Comparison of ENCODE assay signal across 9 cellular contexts in genomic region chrX:36898301-36898700, GRCh38.
DNase-seq lines count a peak whose midpoint lies in the region; ATAC-seq, FAIRE-seq and TF ChIP-seq lines count a peak whose summit lies in the region.
"Had no signal": no experiment of that assay in that cellular context is flagged by ENCODE, and none has a peak within 500 bp of the region (broad histone marks: within the 10 kb centered on the region; RNA-seq: fewer than 3 reads in every experiment).

No MANE protein-coding gene starts in this region.

- H3K4me1 ChIP-seq in OCI-LY3 (ENCODE audit: low read length) (no peaks in the 10 kb centered on the region), keratinocyte (ENCODE audit: control insufficient read depth, extremely low read depth, insufficient read depth, low read length) (no peaks in the 10 kb centered on the region)

- DNase-seq in DMS53 treated with DMSO at 0.1 percent for 48 hours (lab: John Stamatoyannopoulos, UW; ENCODE audit: unreplicated experiment) (peak; percentile 15), keratinocyte (ENCODE audit: low read depth, low spot score) (no peak), lower leg skin (ENCODE audit: low spot score in 2 of 2) (no peak), activated T-cell treated with anti-CD3 and anti-CD28 coated beads for 4 hours (no peak), NCI-H2196 (lab: John Stamatoyannopoulos, UW; ENCODE audit: unreplicated experiment) (no peak)
- DNase-seq in activated T-cell treated with anti-CD3 and anti-CD28 coated beads, Interleukin-2, amount 50 U/mL, for 72 hours, result no peak

- dilution Hi-C loops in keratinocyte (cut with MboI; ENCODE audit: extremely low pct_ligation_motif_present, low sequenced_read_pairs), result no loop called here

- TF ChIP-seq POLR2A in lower leg skin (IDR thresholded peaks at IDR 0.05), result no peak

- 59 to 64% methylated on average over 3 of the region's 3 CpGs for WGBS in lower leg skin, 2 donors

- H3K4me2 ChIP-seq in OCI-LY3 (ENCODE audit: low read length), result peak overlapping the region; percentile 72
- H3K4me2 ChIP-seq in keratinocyte (ENCODE audit: control insufficient read depth, extremely low read depth, insufficient read depth, low read depth, low read length), result no peak overlapping the region

- H3K36me3 ChIP-seq in OCI-LY3 (replicated peaks; ENCODE audit: low read depth, low read length) (no peaks in the 10 kb centered on the region), keratinocyte (ENCODE audit: control insufficient read depth in 2 of 2, extremely low read depth in 1 of 2, insufficient read depth in 2 of 2, low read length in 2 of 2) (no peaks in the 10 kb centered on the region)
- H3K36me3 ChIP-seq: neutrophil had no signal

- H4K20me1 ChIP-seq in OCI-LY3 (ENCODE audit: insufficient read depth, low read length) (no peaks in the 10 kb centered on the region), keratinocyte (ENCODE audit: control insufficient read depth, extremely low read depth, insufficient read depth, low read length) (no peaks in the 10 kb centered on the region)

- no peaks in the 10 kb centered on the region for H3K9me1 ChIP-seq in keratinocyte (ENCODE audit: control insufficient read depth, extremely low read depth, insufficient read depth, low read length)

- H3K9ac ChIP-seq in OCI-LY3 (ENCODE audit: low read length) (no peak overlapping the region), keratinocyte (ENCODE audit: control insufficient read depth, extremely low read depth, insufficient read depth, low read length) (no peak overlapping the region)

- H2AFZ ChIP-seq in OCI-LY3 (ENCODE audit: low read depth, low read length) (0 out of 2 replicates have a peak overlapping the region, but pooled peaks have one; percentile 74), keratinocyte (ENCODE audit: control insufficient read depth, low read length) (no peak overlapping the region)

- no peaks in the 10 kb centered on the region for H3K4me1 Mint-ChIP-seq in activated T-cell treated with anti-CD3 and anti-CD28 coated beads, Interleukin-2, amount 50 U/mL, for 72 hours (ENCODE audit: low read depth)

- H3K27me3 ChIP-seq in OCI-LY3 (ENCODE audit: low read depth, low read length) (no peaks in the 10 kb centered on the region), keratinocyte (ENCODE audit: control insufficient read depth, extremely low read depth, insufficient read depth, low read length) (no peaks in the 10 kb centered on the region)
- H3K27me3 ChIP-seq: neutrophil had no signal

- TF ChIP-seq CTCF in OCI-LY3 (IDR thresholded peaks at IDR 0.05; ENCODE audit: low read depth, low read length) (peak; percentile 63), keratinocyte (optimal IDR thresholded peaks at IDR 0.05 in 1 of 3, IDR thresholded peaks at IDR 0.05 in 1 of 3, conservative IDR thresholded peaks at IDR 0.05 in 1 of 3; ENCODE audit: extremely low read depth in 1 of 3, insufficient read depth in 2 of 3, low read length in 3 of 3) (peak; percentile 34 to 44 (median 43)), lower leg skin (IDR thresholded peaks at IDR 0.05) (no peak)

- H3K79me2 ChIP-seq in OCI-LY3 (ENCODE audit: low read length) (no peaks in the 10 kb centered on the region), keratinocyte (ENCODE audit: control insufficient read depth, insufficient read depth, low read length) (no peaks in the 10 kb centered on the region)

- H3K9me3 ChIP-seq in OCI-LY3 (ENCODE audit: insufficient read depth, low read length), result no peaks in the 10 kb centered on the region
- no peaks in the 10 kb centered on the region for H3K9me3 ChIP-seq in keratinocyte (ENCODE audit: control insufficient read depth, low read depth, low read length)
- H3K9me3 ChIP-seq: neutrophil had no signal

- H3K27ac ChIP-seq in OCI-LY3 (ENCODE audit: low read length), result no peak overlapping the region
- no peak overlapping the region for H3K27ac ChIP-seq in keratinocyte (ENCODE audit: control insufficient read depth, insufficient read depth, low read length)
- H3K27ac ChIP-seq: neutrophil had no signal

- H3K27me3 Mint-ChIP-seq in activated T-cell treated with anti-CD3 and anti-CD28 coated beads, Interleukin-2, amount 50 U/mL, for 72 hours (ENCODE audit: low read depth), result no peaks in the 10 kb centered on the region

- H3K4me3 Mint-ChIP-seq in activated T-cell treated with anti-CD3 and anti-CD28 coated beads, Interleukin-2, amount 50 U/mL, for 72 hours, result no peak overlapping the region

- peak overlapping the region; percentile 54 for H3K4me3 ChIP-seq in OCI-LY3 (ENCODE audit: low read length)
- H3K4me3 ChIP-seq in keratinocyte (ENCODE audit: control insufficient read depth in 2 of 3, extremely low read depth in 1 of 3, insufficient read depth in 2 of 3, low read depth in 1 of 3, low read length in 3 of 3), result no peak overlapping the region
- H3K4me3 ChIP-seq in lower leg skin (ENCODE audit: low read depth, poor library complexity, severe bottlenecking), result no peak overlapping the region

- H3K36me3 Mint-ChIP-seq in activated T-cell treated with anti-CD3 and anti-CD28 coated beads, Interleukin-2, amount 50 U/mL, for 72 hours (ENCODE audit: insufficient read depth in 2 of 2), result no peaks in the 10 kb centered on the region

- no peak for FAIRE-seq in keratinocyte (lab: Jason Lieb, UNC)

- no peaks in the 10 kb centered on the region for H3K9me3 Mint-ChIP-seq in activated T-cell treated with anti-CD3 and anti-CD28 coated beads, Interleukin-2, amount 50 U/mL, for 72 hours

- no peak overlapping the region for H3K27ac Mint-ChIP-seq in activated T-cell treated with anti-CD3 and anti-CD28 coated beads, Interleukin-2, amount 50 U/mL, for 72 hours

- ATAC-seq in GM21576 (IDR thresholded peaks at IDR 0.05; ENCODE audit: unreplicated experiment), result peak; percentile 80
- ATAC-seq in activated T-cell treated with anti-CD3 and anti-CD28 coated beads, Interleukin-2, amount 50 U/mL, for 72 hours (replicated peaks in 1 of 2), result no peak

- intact Hi-C loops in lower leg skin (cut with DNase I; ENCODE audit: low total_unique reads), result no loop called here

Comparison
In these comparisons a context has a peak if more than half of its experiments do, and no peak if none do; other contexts are left out.
1. CTCF ChIP-seq: peak in OCI-LY3 (single experiment) and keratinocyte (3 of 3); none in lower leg skin (0 of 3).